Comparison of ENCODE assay signal across 9 cellular contexts in the genomic region with DNA sequence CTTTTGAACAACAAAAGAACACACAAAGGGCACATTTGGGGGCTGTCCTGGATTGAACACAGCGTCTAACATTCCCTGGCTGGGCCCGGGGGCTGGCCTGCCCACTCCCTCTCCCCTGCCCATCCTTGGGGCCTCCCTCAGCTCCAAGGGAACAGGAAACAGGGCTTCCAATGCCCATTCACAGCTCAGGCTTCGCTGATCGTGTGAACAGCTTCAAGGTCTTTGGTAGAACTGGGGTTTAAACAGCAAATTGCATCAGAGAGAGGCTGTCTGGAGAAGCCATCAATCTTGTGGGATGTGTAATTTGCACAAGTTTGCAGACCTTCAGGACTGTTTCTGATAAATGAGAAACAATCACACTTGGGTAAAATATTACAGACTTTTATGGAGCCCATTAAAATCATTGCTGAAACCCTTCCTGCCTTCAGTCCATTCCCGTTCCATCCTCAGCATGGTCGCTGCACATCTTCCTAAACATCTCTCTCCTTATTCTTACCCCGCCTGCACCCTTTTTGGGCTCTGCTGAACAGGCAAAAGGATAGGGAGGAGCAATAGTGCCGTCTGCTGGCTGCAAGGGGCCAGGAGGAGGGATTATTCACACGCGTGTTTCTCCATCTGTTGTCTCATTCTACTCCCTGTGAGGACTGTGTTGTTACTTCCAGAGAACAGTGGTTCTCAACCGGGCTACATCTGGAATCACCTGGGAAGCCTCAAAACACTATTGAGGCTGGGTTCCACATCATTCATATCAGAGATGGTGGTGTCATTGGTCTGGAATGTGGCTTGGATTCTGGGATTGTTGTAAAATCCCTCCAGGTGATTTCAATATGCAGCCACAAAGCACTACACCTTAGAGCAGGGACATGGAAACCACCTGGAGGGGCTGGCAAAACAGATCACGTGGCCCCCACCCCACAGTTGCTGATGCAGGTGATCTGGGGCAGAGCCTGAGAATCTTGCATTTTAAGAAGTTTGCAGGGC.
DNase-seq lines count a peak whose midpoint lies in the region; ATAC-seq and TF ChIP-seq lines count a peak whose summit lies in the region.
"Had no signal": no experiment of that assay in that cellular context is flagged by ENCODE, and none has a peak within 500 bp of the region (broad histone marks: within the 10 kb centered on the region; RNA-seq: fewer than 3 reads in every experiment).

No MANE protein-coding gene starts in this region.

- H3K4me3 ChIP-seq in GM06990 (replicated peaks; ENCODE audit: low read depth, low read length): no peak overlapping the region
- H3K4me3 ChIP-seq: tibial nerve had no signal

- peaks cover 1% of the 10 kb centered on the region; the same call in 1 of the 2 replicates for H3K27me3 ChIP-seq in GM06990 (replicated peaks; ENCODE audit: control insufficient read depth, insufficient read depth, low read length)
- H3K27me3 ChIP-seq: tibial nerve had no signal

- TF ChIP-seq CTCF in GM06990 (IDR thresholded peaks at IDR 0.05; ENCODE audit: insufficient read depth, low read length, poor library complexity, severe bottlenecking): peak; percentile 49
- peak; percentile 25 to 34 for TF ChIP-seq CTCF in brain (conservative IDR thresholded peaks at IDR 0.05)
- peak; percentile 35 for TF ChIP-seq CTCF in neural crest cell (conservative IDR thresholded peaks at IDR 0.05)

- CTCF ChIA-PET in activated naive CD4-positive, alpha-beta T cell treated with anti-CD3 and anti-CD28 coated beads, Interleukin-2, amount 10 ng/mL, durations not matched to agents 7 days and 5 days (lab: Charles Lee): interaction anchor here (1.2 kb wide), 1 partner anchor 12 kb away, joined by 3 read pairs; no protein-coding TSS in a partner anchor

- H3K4me1 Mint-ChIP-seq in brain (peaks cover 33% of the 10 kb centered on the region), neural crest cell (peaks cover 31% of the 10 kb centered on the region)
- no peaks in the 10 kb centered on the region for H3K4me1 Mint-ChIP-seq in activated naive CD4-positive, alpha-beta T cell treated with anti-CD3 and anti-CD28 coated beads, Interleukin-2, amount 10 ng/mL, durations not matched to agents 7 days and 5 days

- ATAC-seq in GM19463 (IDR thresholded peaks at IDR 0.05; ENCODE audit: unreplicated experiment): no peak

- H3K36me3 ChIP-seq in GM06990 (ENCODE audit: control insufficient read depth, insufficient read depth, low read length): no peaks in the 10 kb centered on the region
- H3K36me3 ChIP-seq: tibial nerve had no signal

- H3K9me3 Mint-ChIP-seq in brain (peaks cover 0 to 6% (median 0%) of the 10 kb centered on the region in 5 experiments), neural crest cell (no peaks in the 10 kb centered on the region)
- H3K9me3 Mint-ChIP-seq in activated naive CD4-positive, alpha-beta T cell treated with anti-CD3 and anti-CD28 coated beads, Interleukin-2, amount 10 ng/mL, durations not matched to agents 7 days and 5 days: no peaks in the 10 kb centered on the region

- peaks cover 8% of the 10 kb centered on the region for H3K27me3 Mint-ChIP-seq in brain
- H3K27me3 Mint-ChIP-seq in neural crest cell (ENCODE audit: low read depth): no peaks in the 10 kb centered on the region
- no peaks in the 10 kb centered on the region for H3K27me3 Mint-ChIP-seq in activated naive CD4-positive, alpha-beta T cell treated with anti-CD3 and anti-CD28 coated beads, Interleukin-2, amount 10 ng/mL, durations not matched to agents 7 days and 5 days

- H3K27ac Mint-ChIP-seq in brain: peak overlapping the region in 2 of 5 experiments; percentile 30 to 56
- no peak overlapping the region for H3K27ac Mint-ChIP-seq in neural crest cell (ENCODE audit: unreplicated experiment)
- H3K27ac Mint-ChIP-seq in activated naive CD4-positive, alpha-beta T cell treated with anti-CD3 and anti-CD28 coated beads, Interleukin-2, amount 10 ng/mL, durations not matched to agents 7 days and 5 days: no peak overlapping the region

- DNase-seq in GM06990 (ENCODE audit: extremely low read depth, insufficient read length): no peak
- peak; percentile 50 for DNase-seq in NCI-H1092 treated with DMSO at 0.1 percent for 48 hours (lab: John Stamatoyannopoulos, UW)
- no peak for DNase-seq in neural crest cell (ENCODE audit: low read depth, low spot score)
- DNase-seq in NCI-H1930 (lab: John Stamatoyannopoulos, UW): no peak
- no peak for DNase-seq in LoVo (ENCODE audit: low spot score)
- DNase-seq in activated naive CD4-positive, alpha-beta T cell treated with anti-CD3 and anti-CD28 coated beads, Interleukin-2, amount 10 ng/mL, durations not matched to agents 7 days and 5 days: no peak

- H3K36me3 Mint-ChIP-seq in brain (no peaks in the 10 kb centered on the region), neural crest cell (ENCODE audit: low read depth) (no peaks in the 10 kb centered on the region)
- no peaks in the 10 kb centered on the region for H3K36me3 Mint-ChIP-seq in activated naive CD4-positive, alpha-beta T cell treated with anti-CD3 and anti-CD28 coated beads, Interleukin-2, amount 10 ng/mL, durations not matched to agents 7 days and 5 days

- H3K4me3 Mint-ChIP-seq in brain (no peak overlapping the region), neural crest cell (no peak overlapping the region)
- no peak overlapping the region for H3K4me3 Mint-ChIP-seq in activated naive CD4-positive, alpha-beta T cell treated with anti-CD3 and anti-CD28 coated beads, Interleukin-2, amount 10 ng/mL, durations not matched to agents 7 days and 5 days
